In genomic region chr11:108008656-108009496, GRCh38 we compare ENCODE assay signal across 1 cellular context.
TF ChIP-seq lines count a peak whose summit lies in the region.

Gene CUL5, plus strand, starts transcription at chr11:108008898. Its CDS starts 451 bp downstream, at chr11:108009349.

TF ChIP-seq in HepG2, 621 proteins besides CTCF, POLR2A, EP300 and RAD21 (continued from another document and continues in another):
- TF ChIP-seq, protein P1, sequence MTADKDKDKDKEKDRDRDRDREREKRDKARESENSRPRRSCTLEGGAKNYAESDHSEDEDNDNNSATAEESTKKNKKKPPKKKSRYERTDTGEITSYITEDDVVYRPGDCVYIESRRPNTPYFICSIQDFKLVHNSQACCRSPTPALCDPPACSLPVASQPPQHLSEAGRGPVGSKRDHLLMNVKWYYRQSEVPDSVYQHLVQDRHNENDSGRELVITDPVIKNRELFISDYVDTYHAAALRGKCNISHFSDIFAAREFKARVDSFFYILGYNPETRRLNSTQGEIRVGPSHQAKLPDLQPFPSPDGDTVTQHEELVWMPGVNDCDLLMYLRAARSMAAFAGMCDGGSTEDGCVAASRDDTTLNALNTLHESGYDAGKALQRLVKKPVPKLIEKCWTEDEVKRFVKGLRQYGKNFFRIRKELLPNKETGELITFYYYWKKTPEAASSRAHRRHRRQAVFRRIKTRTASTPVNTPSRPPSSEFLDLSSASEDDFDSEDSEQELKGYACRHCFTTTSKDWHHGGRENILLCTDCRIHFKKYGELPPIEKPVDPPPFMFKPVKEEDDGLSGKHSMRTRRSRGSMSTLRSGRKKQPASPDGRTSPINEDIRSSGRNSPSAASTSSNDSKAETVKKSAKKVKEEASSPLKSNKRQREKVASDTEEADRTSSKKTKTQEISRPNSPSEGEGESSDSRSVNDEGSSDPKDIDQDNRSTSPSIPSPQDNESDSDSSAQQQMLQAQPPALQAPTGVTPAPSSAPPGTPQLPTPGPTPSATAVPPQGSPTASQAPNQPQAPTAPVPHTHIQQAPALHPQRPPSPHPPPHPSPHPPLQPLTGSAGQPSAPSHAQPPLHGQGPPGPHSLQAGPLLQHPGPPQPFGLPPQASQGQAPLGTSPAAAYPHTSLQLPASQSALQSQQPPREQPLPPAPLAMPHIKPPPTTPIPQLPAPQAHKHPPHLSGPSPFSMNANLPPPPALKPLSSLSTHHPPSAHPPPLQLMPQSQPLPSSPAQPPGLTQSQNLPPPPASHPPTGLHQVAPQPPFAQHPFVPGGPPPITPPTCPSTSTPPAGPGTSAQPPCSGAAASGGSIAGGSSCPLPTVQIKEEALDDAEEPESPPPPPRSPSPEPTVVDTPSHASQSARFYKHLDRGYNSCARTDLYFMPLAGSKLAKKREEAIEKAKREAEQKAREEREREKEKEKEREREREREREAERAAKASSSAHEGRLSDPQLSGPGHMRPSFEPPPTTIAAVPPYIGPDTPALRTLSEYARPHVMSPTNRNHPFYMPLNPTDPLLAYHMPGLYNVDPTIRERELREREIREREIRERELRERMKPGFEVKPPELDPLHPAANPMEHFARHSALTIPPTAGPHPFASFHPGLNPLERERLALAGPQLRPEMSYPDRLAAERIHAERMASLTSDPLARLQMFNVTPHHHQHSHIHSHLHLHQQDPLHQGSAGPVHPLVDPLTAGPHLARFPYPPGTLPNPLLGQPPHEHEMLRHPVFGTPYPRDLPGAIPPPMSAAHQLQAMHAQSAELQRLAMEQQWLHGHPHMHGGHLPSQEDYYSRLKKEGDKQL (CRISPR knock-in tag; IDR thresholded peaks at IDR 0.05; ENCODE audit: low read depth), result peak; percentile 53; the same call in 1 of the 2 replicates
- TF ChIP-seq DNMT1 (CRISPR knock-in tag; IDR thresholded peaks at IDR 0.05), result no peak; the same call in 1 of the 2 replicates
- TF ChIP-seq ATF5 (CRISPR knock-in tag; IDR thresholded peaks at IDR 0.05; ENCODE audit: low read depth), result peak; percentile 75; the same call in 1 of the 2 replicates
- TF ChIP-seq HNRNPLL (IDR thresholded peaks at IDR 0.05; ENCODE audit: low read depth, low read length, poor library complexity, severe bottlenecking), result peak; percentile 58
- TF ChIP-seq FOXO1 (CRISPR knock-in tag; IDR thresholded peaks at IDR 0.05), result 0 out of 2 replicates have a peak, but pooled peaks have one; percentile 50
- no peak for TF ChIP-seq HNF1A (IDR thresholded peaks at IDR 0.05; ENCODE audit: low read depth)
- peak; percentile 66; the same call in 1 of the 2 replicates for TF ChIP-seq HNF1A (CRISPR knock-in tag; IDR thresholded peaks at IDR 0.05; ENCODE audit: borderline replicate concordance)
- no peak; the same call in 1 of the 2 replicates for TF ChIP-seq NFYB (CRISPR knock-in tag; IDR thresholded peaks at IDR 0.05)
- TF ChIP-seq HNRNPH1 (optimal IDR thresholded peaks at IDR 0.05; ENCODE audit: low read depth, low read length), result no peak
- 0 out of 2 replicates have a peak, but pooled peaks have one; percentile 82 for TF ChIP-seq BATF2 (CRISPR knock-in tag; IDR thresholded peaks at IDR 0.05)
- no peak for TF ChIP-seq ATRX (CRISPR knock-in tag; IDR thresholded peaks at IDR 0.05; ENCODE audit: borderline replicate concordance)
- 0 out of 2 replicates have a peak, but pooled peaks have one; percentile 11 for TF ChIP-seq ZNF121 (CRISPR knock-in tag; IDR thresholded peaks at IDR 0.05)
- no peak for TF ChIP-seq ARID2 (CRISPR knock-in tag; IDR thresholded peaks at IDR 0.05; ENCODE audit: borderline replicate concordance)
- TF ChIP-seq, protein P2, sequence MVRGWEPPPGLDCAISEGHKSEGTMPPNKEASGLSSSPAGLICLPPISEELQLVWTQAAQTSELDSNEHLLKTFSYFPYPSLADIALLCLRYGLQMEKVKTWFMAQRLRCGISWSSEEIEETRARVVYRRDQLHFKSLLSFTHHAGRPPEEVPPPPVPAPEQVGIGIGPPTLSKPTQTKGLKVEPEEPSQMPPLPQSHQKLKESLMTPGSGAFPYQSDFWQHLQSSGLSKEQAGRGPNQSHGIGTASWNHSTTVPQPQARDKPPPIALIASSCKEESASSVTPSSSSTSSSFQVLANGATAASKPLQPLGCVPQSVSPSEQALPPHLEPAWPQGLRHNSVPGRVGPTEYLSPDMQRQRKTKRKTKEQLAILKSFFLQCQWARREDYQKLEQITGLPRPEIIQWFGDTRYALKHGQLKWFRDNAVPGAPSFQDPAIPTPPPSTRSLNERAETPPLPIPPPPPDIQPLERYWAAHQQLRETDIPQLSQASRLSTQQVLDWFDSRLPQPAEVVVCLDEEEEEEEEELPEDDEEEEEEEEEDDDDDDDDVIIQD (CRISPR knock-in tag; IDR thresholded peaks at IDR 0.05; ENCODE audit: low read depth), result no peak
- no peak for TF ChIP-seq TOE1 (CRISPR knock-in tag; IDR thresholded peaks at IDR 0.05)
- peak; percentile 50; the same call in 1 of the 2 replicates for TF ChIP-seq ZNF232 (CRISPR knock-in tag; IDR thresholded peaks at IDR 0.05; ENCODE audit: borderline replicate concordance)
- TF ChIP-seq NFRKB (IDR thresholded peaks at IDR 0.05), result peak; percentile 70
- TF ChIP-seq, protein P3, sequence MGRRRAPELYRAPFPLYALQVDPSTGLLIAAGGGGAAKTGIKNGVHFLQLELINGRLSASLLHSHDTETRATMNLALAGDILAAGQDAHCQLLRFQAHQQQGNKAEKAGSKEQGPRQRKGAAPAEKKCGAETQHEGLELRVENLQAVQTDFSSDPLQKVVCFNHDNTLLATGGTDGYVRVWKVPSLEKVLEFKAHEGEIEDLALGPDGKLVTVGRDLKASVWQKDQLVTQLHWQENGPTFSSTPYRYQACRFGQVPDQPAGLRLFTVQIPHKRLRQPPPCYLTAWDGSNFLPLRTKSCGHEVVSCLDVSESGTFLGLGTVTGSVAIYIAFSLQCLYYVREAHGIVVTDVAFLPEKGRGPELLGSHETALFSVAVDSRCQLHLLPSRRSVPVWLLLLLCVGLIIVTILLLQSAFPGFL (CRISPR knock-in tag; IDR thresholded peaks at IDR 0.05), result 0 out of 2 replicates have a peak, but pooled peaks have one; percentile 56
- TF ChIP-seq ZNF530 (CRISPR knock-in tag; IDR thresholded peaks at IDR 0.05; ENCODE audit: low read depth), result no peak
- TF ChIP-seq ZNF589 (CRISPR knock-in tag; conservative IDR thresholded peaks at IDR 0.05), result peak; percentile 95
- TF ChIP-seq SP140L (CRISPR knock-in tag; IDR thresholded peaks at IDR 0.05; ENCODE audit: borderline replicate concordance), result no peak
- TF ChIP-seq RXRA (CRISPR knock-in tag; IDR thresholded peaks at IDR 0.05), result peak; percentile 82; the same call in 1 of the 2 replicates
- TF ChIP-seq ZKSCAN5 (CRISPR knock-in tag; IDR thresholded peaks at IDR 0.05), result no peak
- TF ChIP-seq ZBTB21 (CRISPR knock-in tag; IDR thresholded peaks at IDR 0.05), result no peak
- TF ChIP-seq ZNF724P (CRISPR knock-in tag; IDR thresholded peaks at IDR 0.05; ENCODE audit: borderline replicate concordance), result no peak
- no peak for TF ChIP-seq SKI (IDR thresholded peaks at IDR 0.05; ENCODE audit: partially characterized antibody)
- no peak for TF ChIP-seq CREM (IDR thresholded peaks at IDR 0.05)
- TF ChIP-seq CREM (CRISPR knock-in tag; IDR thresholded peaks at IDR 0.05), result no peak
- no peak for TF ChIP-seq FOXP1 (IDR thresholded peaks at IDR 0.05)
- no peak for TF ChIP-seq FOXP1 (CRISPR knock-in tag; IDR thresholded peaks at IDR 0.05)
- peak; percentile 14; the same call in 1 of the 2 replicates for TF ChIP-seq ZNF552 (CRISPR knock-in tag; IDR thresholded peaks at IDR 0.05; ENCODE audit: borderline replicate concordance)
- TF ChIP-seq TBX3 (IDR thresholded peaks at IDR 0.05; ENCODE audit: borderline replicate concordance), result no peak; the same call in 1 of the 2 replicates
- TF ChIP-seq ZNF253 (CRISPR knock-in tag; IDR thresholded peaks at IDR 0.05; ENCODE audit: borderline replicate concordance), result no peak
- TF ChIP-seq RFX3 (CRISPR knock-in tag; IDR thresholded peaks at IDR 0.05), result no peak; the same call in 1 of the 2 replicates
- TF ChIP-seq, protein P4, sequence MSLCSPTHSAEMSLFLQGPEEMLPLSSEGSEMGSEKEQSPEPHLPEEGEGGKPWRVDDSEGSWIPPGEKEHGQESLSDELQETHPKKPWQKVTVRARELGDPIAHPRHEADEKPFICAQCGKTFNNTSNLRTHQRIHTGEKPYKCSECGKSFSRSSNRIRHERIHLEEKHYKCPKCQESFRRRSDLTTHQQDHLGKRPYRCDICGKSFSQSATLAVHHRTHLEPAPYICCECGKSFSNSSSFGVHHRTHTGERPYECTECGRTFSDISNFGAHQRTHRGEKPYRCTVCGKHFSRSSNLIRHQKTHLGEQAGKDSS (CRISPR knock-in tag; IDR thresholded peaks at IDR 0.05; ENCODE audit: borderline replicate concordance, low read depth), result no peak
- TF ChIP-seq CAMTA2 (CRISPR knock-in tag; IDR thresholded peaks at IDR 0.05; ENCODE audit: borderline replicate concordance), result peak; percentile 97
- TF ChIP-seq SYNCRIP (IDR thresholded peaks at IDR 0.05; ENCODE audit: insufficient read depth, low read depth, low read length), result no peak
- TF ChIP-seq ELF1 (CRISPR knock-in tag; IDR thresholded peaks at IDR 0.05), result no peak; the same call in 1 of the 2 replicates
- TF ChIP-seq ZNF235 (CRISPR knock-in tag; IDR thresholded peaks at IDR 0.05; ENCODE audit: borderline replicate concordance), result peak; percentile 75; the same call in 1 of the 2 replicates
- 0 out of 2 replicates have a peak, but pooled peaks have one; percentile 39 for TF ChIP-seq THRA (CRISPR knock-in tag; IDR thresholded peaks at IDR 0.05; ENCODE audit: borderline replicate concordance)
- peak; percentile 88 for TF ChIP-seq TGIF2 (CRISPR knock-in tag; IDR thresholded peaks at IDR 0.05)
- TF ChIP-seq CBFB (CRISPR knock-in tag; IDR thresholded peaks at IDR 0.05), result peak; percentile 53; the same call in 1 of the 2 replicates
- TF ChIP-seq TEAD3 (CRISPR knock-in tag; optimal IDR thresholded peaks at IDR 0.05; ENCODE audit: borderline replicate concordance), result peak; percentile 51
- TF ChIP-seq ZNF777 (CRISPR knock-in tag; IDR thresholded peaks at IDR 0.05), result peak; percentile 62; the same call in 1 of the 2 replicates
- peak; percentile 95; the same call in 1 of the 2 replicates for TF ChIP-seq ZNF703 (CRISPR knock-in tag; IDR thresholded peaks at IDR 0.05; ENCODE audit: borderline replicate concordance)
- TF ChIP-seq, protein P5, sequence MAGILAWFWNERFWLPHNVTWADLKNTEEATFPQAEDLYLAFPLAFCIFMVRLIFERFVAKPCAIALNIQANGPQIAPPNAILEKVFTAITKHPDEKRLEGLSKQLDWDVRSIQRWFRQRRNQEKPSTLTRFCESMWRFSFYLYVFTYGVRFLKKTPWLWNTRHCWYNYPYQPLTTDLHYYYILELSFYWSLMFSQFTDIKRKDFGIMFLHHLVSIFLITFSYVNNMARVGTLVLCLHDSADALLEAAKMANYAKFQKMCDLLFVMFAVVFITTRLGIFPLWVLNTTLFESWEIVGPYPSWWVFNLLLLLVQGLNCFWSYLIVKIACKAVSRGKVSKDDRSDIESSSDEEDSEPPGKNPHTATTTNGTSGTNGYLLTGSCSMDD (CRISPR knock-in tag; IDR thresholded peaks at IDR 0.05), result 0 out of 2 replicates have a peak, but pooled peaks have one; percentile 67
- TF ChIP-seq ZNF296 (CRISPR knock-in tag; conservative IDR thresholded peaks at IDR 0.05), result no peak; the same call in 1 of the 2 replicates
